Comparison of ENCODE assay signal across 1 cellular context in the genomic region with DNA sequence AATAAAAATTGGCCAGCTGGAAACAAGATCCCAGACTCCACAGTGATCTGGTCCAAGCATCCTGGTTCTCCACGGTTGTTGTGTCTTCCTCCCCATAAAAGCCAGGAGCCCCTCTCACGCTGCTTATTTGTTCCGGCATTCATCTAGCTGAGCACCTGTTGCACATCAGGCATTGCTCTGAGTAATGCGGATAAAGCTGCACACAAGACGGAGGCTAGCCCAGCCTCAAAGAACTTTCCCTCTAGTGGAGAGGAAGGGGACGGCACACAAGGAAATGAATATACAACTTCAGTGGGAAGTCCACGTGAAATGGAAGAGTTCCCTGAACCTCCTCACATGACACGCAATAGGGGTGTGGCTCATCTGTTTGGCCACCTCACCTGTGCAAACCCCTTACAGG.
TF ChIP-seq lines count a peak whose summit lies in the region.

No MANE protein-coding gene starts in this region.

TF ChIP-seq in SK-N-SH treated with all-trans-retinoic acid at 6 μM for 48 hours, 23 proteins besides CTCF, POLR2A, EP300 and RAD21 (continued from another document):
- TF ChIP-seq TSHZ2 (CRISPR knock-in tag; IDR thresholded peaks at IDR 0.05) (no peak), POU6F1 (CRISPR knock-in tag; IDR thresholded peaks at IDR 0.05; ENCODE audit: borderline replicate concordance, low read depth) (no peak), BACH2 (CRISPR knock-in tag; IDR thresholded peaks at IDR 0.05; ENCODE audit: borderline replicate concordance) (no peak), ZFP3 (CRISPR knock-in tag; IDR thresholded peaks at IDR 0.05) (no peak), PPARA (CRISPR knock-in tag; IDR thresholded peaks at IDR 0.05; ENCODE audit: borderline replicate concordance) (no peak), ZNF565 (CRISPR knock-in tag; conservative IDR thresholded peaks at IDR 0.05; ENCODE audit: low read depth) (no peak), CSDC2 (CRISPR knock-in tag; IDR thresholded peaks at IDR 0.05) (no peak), ZNF70 (CRISPR knock-in tag; IDR thresholded peaks at IDR 0.05) (no peak)
TF ChIP-seq in SK-N-SH treated with all-trans-retinoic acid at 6 μM for 48 hours: peak in this region for 0.
